ENCODE assay signal across 10 cellular contexts in the genomic region with DNA sequence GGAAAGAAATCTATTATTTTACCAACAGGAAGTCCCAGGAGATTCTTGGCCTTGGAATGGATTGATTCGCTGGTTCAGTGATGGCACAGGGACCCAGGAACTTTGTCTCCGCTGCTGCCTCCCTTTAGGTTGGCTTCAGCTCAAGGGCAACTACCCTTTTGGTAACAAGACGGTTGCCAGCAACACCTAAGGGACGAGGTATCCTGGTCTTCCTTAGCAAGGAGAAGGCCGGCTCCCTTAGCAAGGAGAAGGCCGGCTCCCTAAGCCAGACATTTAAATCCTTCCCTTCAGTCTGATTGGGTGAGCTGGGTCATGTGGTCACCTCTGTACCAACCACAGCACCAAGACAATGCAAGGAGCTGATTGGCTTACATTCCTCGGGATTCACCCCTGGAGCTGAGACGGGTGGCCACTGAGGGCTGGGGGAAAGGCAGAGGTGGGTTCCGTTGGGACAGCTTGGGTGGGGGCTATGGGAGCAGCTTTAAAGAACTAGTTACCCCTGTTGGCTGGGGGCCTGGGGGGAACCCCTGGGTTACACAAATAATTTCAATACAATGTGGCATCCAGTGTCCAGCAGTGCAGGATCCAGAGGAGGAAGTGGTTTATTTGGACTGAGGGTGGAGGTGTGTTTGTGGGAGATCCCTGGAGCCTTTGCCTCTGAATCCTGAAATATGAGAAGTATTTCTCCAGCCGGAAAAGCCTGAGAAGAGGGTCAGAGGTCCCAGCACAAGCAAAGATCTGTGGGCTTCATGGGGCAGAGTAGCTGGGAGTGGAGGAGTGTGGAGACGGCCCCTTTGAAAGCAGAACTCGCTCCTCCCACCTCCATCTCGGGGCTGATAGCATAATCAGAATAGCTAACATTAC. TPM values are rescaled to one million over a fixed set of nuclear protein-coding genes. Genes with fewer than 3 reads are reported as not detected.
DNase-seq lines count a peak whose midpoint lies in the region; ATAC-seq, FAIRE-seq and TF ChIP-seq lines count a peak whose summit lies in the region.
"Had no signal": no experiment of that assay in that cellular context is flagged by ENCODE, and none has a peak within 500 bp of the region (broad histone marks: within the 10 kb centered on the region; RNA-seq: fewer than 3 reads in every experiment).

No MANE protein-coding gene starts in this region.

- no peaks in the 10 kb centered on the region for H3K9me1 ChIP-seq in K562 (ENCODE audit: control insufficient read depth, insufficient read depth, low read length)

- peak overlapping the region; percentile 74 for H3K4me3 Mint-ChIP-seq in type B pancreatic cell
- no peak overlapping the region for H3K4me3 Mint-ChIP-seq in T-helper 2 cell treated with Interferon-gamma antibody and Interleukin-4, amounts not matched to agents 5 μg/mL and 100 μg/mL, for 36 hours

- peak overlapping the region; percentile 15; the same call in 1 of the 2 replicates for H3K4me2 ChIP-seq in K562 (ENCODE audit: insufficient read depth, low read length)

- peak; percentile 32 for FAIRE-seq in K562 (lab: Jason Lieb, UNC)
- FAIRE-seq: A204.1 had no signal

- H3K4me1 Mint-ChIP-seq in type B pancreatic cell (ENCODE audit: unreplicated experiment), result peaks cover 29% of the 10 kb centered on the region
- H3K4me1 Mint-ChIP-seq in T-helper 2 cell treated with Interferon-gamma antibody and Interleukin-4, amounts not matched to agents 5 μg/mL and 100 μg/mL, for 36 hours (ENCODE audit: low read depth), result peaks cover 18% of the 10 kb centered on the region

- no peaks in the 10 kb centered on the region for H3K36me3 ChIP-seq in K562 (ENCODE audit: control insufficient read depth, insufficient read depth, low read length)

- H3K79me2 ChIP-seq in K562 (ENCODE audit: control insufficient read depth, insufficient read depth, low read length), result no peaks in the 10 kb centered on the region

- peak; percentile 89 for ATAC-seq in K562
- ATAC-seq in left lobe of liver, result peak; percentile 18

- TF ChIP-seq RAD21 in K562 (CRISPR knock-in tag; conservative IDR thresholded peaks at IDR 0.05 in 1 of 2, IDR thresholded peaks at IDR 0.05 in 1 of 2), result no peak

- peak overlapping the region; percentile 81 for H2AFZ ChIP-seq in K562 (ENCODE audit: low read depth, low read length)

- WGBS in K562 (ENCODE audit: insufficient coverage, low coverage, missing lambda C conversion rate), result 46% methylated on average over 13 of the region's 13 CpGs

- peak overlapping the region; percentile 20; the same call in 1 of the 3 replicates for H3K27ac ChIP-seq in K562 (ENCODE audit: extremely low read depth, low read depth, low read length)

- POLR2A ChIA-PET in K562 (lab: Yijun Ruan, JAX), result interaction anchor here (0.9 to 1.0 kb wide), 3 partner anchors 21 to 68 kb away, joined by 3 to 4 read pairs (median 3); a partner anchor contains a TSS

- no peaks in the 10 kb centered on the region for H3K9me3 Mint-ChIP-seq in type B pancreatic cell
- peaks cover 5% of the 10 kb centered on the region for H3K9me3 Mint-ChIP-seq in T-helper 2 cell treated with Interferon-gamma antibody and Interleukin-4, amounts not matched to agents 5 μg/mL and 100 μg/mL, for 36 hours

- no TSS peak for BruUV-seq in K562 (replicated peaks; lab: Mats Ljungman, UMichigan)

- H3K4me1 ChIP-seq in K562 (replicated peaks in 1 of 2; ENCODE audit: control insufficient read depth in 2 of 2, insufficient read depth in 2 of 2, low read length in 2 of 2), result peaks cover 0 to 20% of the 10 kb centered on the region in 2 experiments; a peak in 3 of 5 replicates

- TF ChIP-seq EP300 in K562 (IDR thresholded peaks at IDR 0.05; ENCODE audit: low read length), result no peak

- peak; percentile 51 for DNase-seq in DMS153 (lab: John Stamatoyannopoulos, UW)
- DNase-seq in DMS153 treated with DMSO at 0.1 percent for 48 hours (lab: John Stamatoyannopoulos, UW; ENCODE audit: unreplicated experiment), result no peak
- DNase-seq in K562 (ENCODE audit: extremely low read depth in 1 of 4, low spot score in 3 of 4), result peak; percentile 41 to 80 (median 74)
- no peak for DNase-seq in left lobe of liver (ENCODE audit: low spot score)
- no peak for DNase-seq in type B pancreatic cell (ENCODE audit: extremely low spot score, unreplicated experiment)
- no peak for DNase-seq in activated T-cell treated with anti-CD3 and anti-CD28 coated beads, Interleukin-2, amount 50 U/mL, for 1 hour
- no peak for DNase-seq in SKM-1 treated with dmso at 0.1 percent for 144 hours (lab: John Stamatoyannopoulos, UW; ENCODE audit: unreplicated experiment)
- no peak for DNase-seq in T-helper 2 cell treated with Interferon-gamma antibody and Interleukin-4, amounts not matched to agents 5 μg/mL and 100 μg/mL, for 36 hours (ENCODE audit: low spot score)
- DNase-seq: GOT3 had no signal

- TF ChIP-seq POLR2A in K562 (conservative IDR thresholded peaks at IDR 0.05), result no peak

- CTCF ChIA-PET in K562 (lab: Yijun Ruan, JAX; ENCODE audit: low intra/inter-chr PET ratio), result no interaction called here

- H3K9ac ChIP-seq in K562 (ENCODE audit: insufficient read depth in 1 of 2, low read depth in 2 of 2, low read length in 2 of 2), result 0 out of 4 replicates have a peak overlapping the region, but pooled peaks of 1 of the 2 experiments have one; percentile 29

- intact Hi-C loops in K562 (cut with micrococcal nuclease), result no loop called here

- in situ Hi-C loops in K562 (cut with MboI), result no loop called here

- H3K36me3 Mint-ChIP-seq in type B pancreatic cell, result no peaks in the 10 kb centered on the region
- H3K36me3 Mint-ChIP-seq in T-helper 2 cell treated with Interferon-gamma antibody and Interleukin-4, amounts not matched to agents 5 μg/mL and 100 μg/mL, for 36 hours (ENCODE audit: low read depth), result no peaks in the 10 kb centered on the region

- no peaks in the 10 kb centered on the region for H3K27me3 Mint-ChIP-seq in type B pancreatic cell
- H3K27me3 Mint-ChIP-seq in T-helper 2 cell treated with Interferon-gamma antibody and Interleukin-4, amounts not matched to agents 5 μg/mL and 100 μg/mL, for 36 hours (ENCODE audit: low read depth), result no peaks in the 10 kb centered on the region

- no peak overlapping the region for H3K4me3 ChIP-seq in K562

- TF ChIP-seq CTCF in K562 (IDR thresholded peaks at IDR 0.05 in 2 of 3, conservative IDR thresholded peaks at IDR 0.05 in 1 of 3; ENCODE audit: insufficient read depth in 2 of 3, low read depth in 1 of 3, low read length in 3 of 3), result no peak
- TF ChIP-seq CTCF in type B pancreatic cell (conservative IDR thresholded peaks at IDR 0.05), result no peak

- no peaks in the 10 kb centered on the region for H3K9me3 ChIP-seq in K562 (replicated peaks; ENCODE audit: control insufficient read depth, insufficient read depth, low read depth, low read length)

- H4K20me1 ChIP-seq in K562 (replicated peaks; ENCODE audit: control insufficient read depth, insufficient read depth, low read length), result no peaks in the 10 kb centered on the region

- no peaks in the 10 kb centered on the region for H3K27me3 ChIP-seq in K562 (ENCODE audit: control insufficient read depth in 2 of 2, insufficient read depth in 2 of 2, low read length in 2 of 2)

- H3K27ac Mint-ChIP-seq in type B pancreatic cell, result peak overlapping the region; percentile 77
- H3K27ac Mint-ChIP-seq in T-helper 2 cell treated with Interferon-gamma antibody and Interleukin-4, amounts not matched to agents 5 μg/mL and 100 μg/mL, for 36 hours, result no peak overlapping the region

TF ChIP-seq in K562, 482 proteins besides CTCF, POLR2A, EP300 and RAD21 (continues in another document):
- TF ChIP-seq, protein P1, sequence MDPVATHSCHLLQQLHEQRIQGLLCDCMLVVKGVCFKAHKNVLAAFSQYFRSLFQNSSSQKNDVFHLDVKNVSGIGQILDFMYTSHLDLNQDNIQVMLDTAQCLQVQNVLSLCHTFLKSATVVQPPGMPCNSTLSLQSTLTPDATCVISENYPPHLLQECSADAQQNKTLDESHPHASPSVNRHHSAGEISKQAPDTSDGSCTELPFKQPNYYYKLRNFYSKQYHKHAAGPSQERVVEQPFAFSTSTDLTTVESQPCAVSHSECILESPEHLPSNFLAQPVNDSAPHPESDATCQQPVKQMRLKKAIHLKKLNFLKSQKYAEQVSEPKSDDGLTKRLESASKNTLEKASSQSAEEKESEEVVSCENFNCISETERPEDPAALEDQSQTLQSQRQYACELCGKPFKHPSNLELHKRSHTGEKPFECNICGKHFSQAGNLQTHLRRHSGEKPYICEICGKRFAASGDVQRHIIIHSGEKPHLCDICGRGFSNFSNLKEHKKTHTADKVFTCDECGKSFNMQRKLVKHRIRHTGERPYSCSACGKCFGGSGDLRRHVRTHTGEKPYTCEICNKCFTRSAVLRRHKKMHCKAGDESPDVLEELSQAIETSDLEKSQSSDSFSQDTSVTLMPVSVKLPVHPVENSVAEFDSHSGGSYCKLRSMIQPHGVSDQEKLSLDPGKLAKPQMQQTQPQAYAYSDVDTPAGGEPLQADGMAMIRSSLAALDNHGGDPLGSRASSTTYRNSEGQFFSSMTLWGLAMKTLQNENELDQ (CRISPR knock-in tag; IDR thresholded peaks at IDR 0.05; ENCODE audit: borderline replicate concordance), result no peak
- TF ChIP-seq CXXC5 (CRISPR knock-in tag; IDR thresholded peaks at IDR 0.05), result no peak

RNA-seq across cellular contexts. Expression of a gene that starts 20.7 kb away (rescaled TPM):
- total RNA-seq in K562 (2011; cell fraction: chromatin; rRNA removed; ENCODE audit: low replicate concordance), result 12.8 and 26.9 TPM in 2 replicates
- total RNA-seq in K562 (2011; cell fraction: nucleolus; rRNA removed), result 9.8 and 13.6 TPM in 2 replicates
- 20.3 and 22.9 TPM in 2 replicates for total RNA-seq in K562 (2011; cell fraction: nucleoplasm; rRNA removed)
- total RNA-seq in K562 (2014; rRNA removed) (31.8 and 34.6 TPM in 2 replicates), K562 (2014; rRNA removed; fragmentation: Illumina TruSeq; extraction: Trizol) (58.3 and 71.7 TPM in 2 replicates), K562 (2015; rRNA removed; fragmentation: Illumina TruSeq; extraction: Trizol) (35.6 and 39.1 TPM in 2 replicates), K562 (2021) (64.5 and 67.5 TPM in 2 replicates), left lobe of liver (54.4 TPM), type B pancreatic cell (ENCODE audit: low replicate concordance) (102 and 109 TPM in 2 replicates)
- polyA plus RNA-seq in K562 (2011; rRNA removed) (21.0 and 22.9 TPM in 2 replicates), K562 (2014; fragmentation: Illumina TruSeq; extraction: Trizol) (52.6 and 58.3 TPM in 2 replicates), K562 (2014; fragmentation: Nextera tagmentation; extraction: Ambion mirVana) (10 to 100 TPM; 16.0 to 18.9 TPM), K562 (2014; rRNA removed) (33.8 and 38.4 TPM in 2 replicates)
- 7.4 and 14.6 TPM in 2 replicates for polyA plus RNA-seq in K562 (2011; cell fraction: cytosol; rRNA removed)
- 6.9 and 12.6 TPM in 2 replicates for polyA plus RNA-seq in K562 (2011; cell fraction: nucleus; rRNA removed)
- polyA plus RNA-seq in K562 (2012), result 37.3 and 89.5 TPM in 2 replicates
- polyA minus RNA-seq in K562 (2011; rRNA and poly(A)+ RNA removed), result 15.9 and 25.4 TPM in 2 replicates
- polyA minus RNA-seq in K562 (2011; cell fraction: cytosol; rRNA and poly(A)+ RNA removed), result 13.6 and 16.5 TPM in 2 replicates
- polyA minus RNA-seq in K562 (2011; cell fraction: nucleus; rRNA and poly(A)+ RNA removed), result 8.1 and 16.3 TPM in 2 replicates

Comparison
In these comparisons a context has a peak if more than half of its experiments do, and no peak if none do; other contexts are left out.
1. DNase-seq: peak in DMS153 (single experiment) and K562 (4 of 4); none in DMS153 treated with DMSO at 0.1 percent for 48 hours (single experiment), left lobe of liver (single experiment), type B pancreatic cell (single experiment), activated T-cell treated with anti-CD3 and anti-CD28 coated beads, Interleukin-2, amount 50 U/mL, for 1 hour (single experiment), SKM-1 treated with dmso at 0.1 percent for 144 hours (single experiment) and T-helper 2 cell treated with Interferon-gamma antibody and Interleukin-4, amounts not matched to agents 5 μg/mL and 100 μg/mL, for 36 hours (single experiment).